ENCODE assay signal across 14 cellular contexts in the genomic region with DNA sequence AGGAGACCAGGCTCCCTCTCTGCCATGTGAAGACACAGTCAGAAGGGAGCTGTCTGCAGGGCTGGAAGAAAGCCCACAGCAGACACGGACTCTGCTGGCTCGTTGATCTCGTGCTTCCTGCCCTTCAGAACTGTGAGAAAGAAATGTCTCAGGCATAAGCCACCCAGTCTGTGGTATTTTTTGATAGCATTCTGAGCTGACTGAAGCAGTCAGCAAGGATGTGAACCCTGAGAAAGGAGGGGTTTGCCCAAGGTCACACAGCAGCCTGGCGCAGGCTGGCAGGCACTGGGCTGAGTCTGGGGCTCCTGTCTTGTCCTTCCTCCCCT.
"Had no signal": no experiment of that assay in that cellular context is flagged by ENCODE, and none has a peak within 500 bp of the region (broad histone marks: within the 10 kb centered on the region; RNA-seq: fewer than 3 reads in every experiment).

No MANE protein-coding gene starts in this region.

- H3K9me3 ChIP-seq: left ventricle myocardium inferior, lower lobe of right lung, psoas muscle, right lobe of liver, stomach, thoracic aorta, transverse colon had no signal

- ATAC-seq: foreskin keratinocyte; lower lobe of right lung; natural killer cell treated with Interleukin-12 subunit alpha and Interleukin-12 subunit beta and Interleukin-15 and Interleukin-18, amount 100 ng/mL, for 72 hours; psoas muscle; right lobe of liver had no signal

- H3K27ac ChIP-seq: foreskin keratinocyte, left ventricle myocardium inferior, lower lobe of right lung, psoas muscle, right lobe of liver, stomach, thoracic aorta, transverse colon had no signal

- H3K36me3 ChIP-seq: left ventricle myocardium inferior, lower lobe of right lung, right lobe of liver, stomach, thoracic aorta, transverse colon had no signal

- H3K27me3 ChIP-seq: foreskin keratinocyte, right lobe of liver had no signal

- H3K4me3 ChIP-seq: left ventricle myocardium inferior, lower lobe of right lung, psoas muscle, right lobe of liver, stomach, thoracic aorta, transverse colon had no signal

- DNase-seq: foreskin keratinocyte; immature natural killer cell; left ventricle myocardium inferior; lower lobe of right lung; mesenchymal stem cell; midbrain; psoas muscle; right lobe of liver; stimulated activated naive CD4-positive, alpha-beta T cell; substantia nigra; transverse colon had no signal

- H3K4me1 ChIP-seq: foreskin keratinocyte, left ventricle myocardium inferior, lower lobe of right lung, psoas muscle, right lobe of liver, stomach, transverse colon had no signal
